Comparison of ENCODE assay signal across 10 cellular contexts in the genomic region with DNA sequence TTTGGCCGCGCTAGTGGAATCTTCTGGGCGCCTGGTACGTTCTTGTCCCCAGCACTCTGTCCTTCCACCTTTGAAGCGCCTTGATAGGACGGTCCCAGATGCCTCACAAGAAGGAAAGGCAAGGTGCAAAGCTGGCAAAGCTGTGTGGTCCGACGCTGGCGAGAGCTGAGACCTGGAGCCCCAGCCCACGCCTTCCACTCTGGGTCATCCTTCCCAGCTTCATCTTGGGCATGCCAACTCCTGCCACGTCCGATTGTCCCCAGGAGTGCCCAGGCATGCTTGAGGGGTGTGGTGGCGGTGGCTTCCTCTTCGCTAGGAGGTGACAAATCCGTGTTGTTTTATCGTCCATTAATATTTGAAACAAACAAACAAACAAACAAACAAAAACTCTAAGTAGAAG.
DNase-seq lines count a peak whose midpoint lies in the region; ATAC-seq and TF ChIP-seq lines count a peak whose summit lies in the region.
"Had no signal": no experiment of that assay in that cellular context is flagged by ENCODE, and none has a peak within 500 bp of the region (broad histone marks: within the 10 kb centered on the region; RNA-seq: fewer than 3 reads in every experiment).

No MANE protein-coding gene starts in this region.

- H3K4me1 ChIP-seq in CD8-positive, alpha-beta T cell (ENCODE audit: insufficient read depth, low read length): peaks cover 19% of the 10 kb centered on the region
- H3K4me1 ChIP-seq in NT2/D1 (ENCODE audit: insufficient read depth, insufficient read length) (no peaks in the 10 kb centered on the region), duodenal mucosa (ENCODE audit: control insufficient read depth in 1 of 2, insufficient read depth in 2 of 2, low read length in 2 of 2) (peaks cover 4 to 11% of the 10 kb centered on the region in 2 donors)

- no peaks in the 10 kb centered on the region for H3K9me3 ChIP-seq in CD8-positive, alpha-beta T cell (ENCODE audit: low read length)
- H3K9me3 ChIP-seq in NT2/D1 (ENCODE audit: insufficient read depth, low read length) (no peaks in the 10 kb centered on the region), duodenal mucosa (ENCODE audit: control insufficient read depth in 1 of 2, low read length in 2 of 2) (no peaks in the 10 kb centered on the region)

- CTCF ChIA-PET in CD8-positive, alpha-beta T cell (lab: Charles Lee): interaction anchor here (0.9 kb wide), 1 partner anchor 9 kb away, joined by 3 read pairs; no protein-coding TSS in a partner anchor

- no peak for TF ChIP-seq CTCF in CD8-positive, alpha-beta T cell (IDR thresholded peaks at IDR 0.05)
- TF ChIP-seq CTCF in nephron progenitor cell (IDR thresholded peaks at IDR 0.05): no peak

- no peak for DNase-seq in CD8-positive, alpha-beta T cell
- DNase-seq in NT2/D1 (ENCODE audit: low read depth, low spot score) (no peak), nephron progenitor cell (peak; percentile 5), HPDE6-E6E7 (ENCODE audit: extremely low spot score) (no peak), COLO668 (lab: John Stamatoyannopoulos, UW; ENCODE audit: unreplicated experiment) (no peak), RPMI8226 (no peak)
- DNase-seq: activated CD4-positive, CD25-positive, alpha-beta regulatory T cell treated with anti-CD3 and anti-CD28 coated beads, Interleukin-2, amount 50 U/mL, for 72 hours; NCI-H2029 treated with DMSO at 0.1 percent for 48 hours had no signal

- H3K9ac ChIP-seq in NT2/D1 (ENCODE audit: insufficient read length, low read depth) (peak overlapping the region; percentile 63), duodenal mucosa (ENCODE audit: low read depth in 1 of 2, low read length in 2 of 2) (no peak overlapping the region)

- H3K36me3 Mint-ChIP-seq in CD8-positive, alpha-beta T cell: no peaks in the 10 kb centered on the region
- H3K36me3 Mint-ChIP-seq in nephron progenitor cell (ENCODE audit: low read depth): no peaks in the 10 kb centered on the region

- intact Hi-C loops in CD8-positive, alpha-beta T cell (cut with DNase I, micrococcal nuclease): no loop called here

- POLR2A ChIA-PET in CD8-positive, alpha-beta T cell (lab: Charles Lee): no interaction called here

- no peaks in the 10 kb centered on the region for H3K36me3 ChIP-seq in CD8-positive, alpha-beta T cell (ENCODE audit: insufficient read depth, low read length)
- H3K36me3 ChIP-seq in NT2/D1 (ENCODE audit: insufficient read depth, insufficient read length, low read length) (no peaks in the 10 kb centered on the region), duodenal mucosa (ENCODE audit: control insufficient read depth in 1 of 2, insufficient read depth in 2 of 2, low read length in 2 of 2) (no peaks in the 10 kb centered on the region)

- H3K27me3 Mint-ChIP-seq in CD8-positive, alpha-beta T cell (ENCODE audit: low read depth): peaks cover 61% of the 10 kb centered on the region
- H3K27me3 Mint-ChIP-seq in nephron progenitor cell (ENCODE audit: low read depth, poor library complexity): peaks cover 82% of the 10 kb centered on the region

- no peak overlapping the region for H3K27ac Mint-ChIP-seq in CD8-positive, alpha-beta T cell
- H3K27ac Mint-ChIP-seq in nephron progenitor cell: no peak overlapping the region

- peak overlapping the region; percentile 31 for H3K4me3 Mint-ChIP-seq in CD8-positive, alpha-beta T cell
- H3K4me3 Mint-ChIP-seq in nephron progenitor cell: peak overlapping the region; percentile 79

- peaks cover 27% of the 10 kb centered on the region for H3K27me3 ChIP-seq in CD8-positive, alpha-beta T cell (ENCODE audit: insufficient read depth, low read length)
- H3K27me3 ChIP-seq in NT2/D1 (ENCODE audit: insufficient read depth, insufficient read length) (peaks cover 61% of the 10 kb centered on the region), duodenal mucosa (ENCODE audit: control insufficient read depth in 1 of 2, insufficient read depth in 2 of 2, low read length in 2 of 2) (peaks cover 49 to 68% of the 10 kb centered on the region in 2 donors)

- ATAC-seq in CD8-positive, alpha-beta T cell: no peak
- ATAC-seq in HG03095 (IDR thresholded peaks at IDR 0.05; ENCODE audit: unreplicated experiment): no peak

- H3K4me3 ChIP-seq in CD8-positive, alpha-beta T cell (ENCODE audit: low read depth, low read length): peak overlapping the region; percentile 28
- H3K4me3 ChIP-seq in NT2/D1 (ENCODE audit: insufficient read length, low read depth): peak overlapping the region; percentile 77
- H3K4me3 ChIP-seq in duodenal mucosa (ENCODE audit: low read depth in 1 of 2, low read length in 2 of 2): peak overlapping the region; percentile 30 to 48

- H3K9me3 Mint-ChIP-seq in CD8-positive, alpha-beta T cell: no peaks in the 10 kb centered on the region
- no peaks in the 10 kb centered on the region for H3K9me3 Mint-ChIP-seq in nephron progenitor cell

- peaks cover 33% of the 10 kb centered on the region for H3K4me1 Mint-ChIP-seq in CD8-positive, alpha-beta T cell (ENCODE audit: low read depth)
- H3K4me1 Mint-ChIP-seq in nephron progenitor cell: peaks cover 30% of the 10 kb centered on the region

- no peak overlapping the region for H3K27ac ChIP-seq in CD8-positive, alpha-beta T cell (ENCODE audit: low read depth, low read length)
- H3K27ac ChIP-seq in duodenal mucosa (ENCODE audit: low read depth, low read length): no peak overlapping the region
